ENCODE assay signal across 1 cellular context in the genomic region with DNA sequence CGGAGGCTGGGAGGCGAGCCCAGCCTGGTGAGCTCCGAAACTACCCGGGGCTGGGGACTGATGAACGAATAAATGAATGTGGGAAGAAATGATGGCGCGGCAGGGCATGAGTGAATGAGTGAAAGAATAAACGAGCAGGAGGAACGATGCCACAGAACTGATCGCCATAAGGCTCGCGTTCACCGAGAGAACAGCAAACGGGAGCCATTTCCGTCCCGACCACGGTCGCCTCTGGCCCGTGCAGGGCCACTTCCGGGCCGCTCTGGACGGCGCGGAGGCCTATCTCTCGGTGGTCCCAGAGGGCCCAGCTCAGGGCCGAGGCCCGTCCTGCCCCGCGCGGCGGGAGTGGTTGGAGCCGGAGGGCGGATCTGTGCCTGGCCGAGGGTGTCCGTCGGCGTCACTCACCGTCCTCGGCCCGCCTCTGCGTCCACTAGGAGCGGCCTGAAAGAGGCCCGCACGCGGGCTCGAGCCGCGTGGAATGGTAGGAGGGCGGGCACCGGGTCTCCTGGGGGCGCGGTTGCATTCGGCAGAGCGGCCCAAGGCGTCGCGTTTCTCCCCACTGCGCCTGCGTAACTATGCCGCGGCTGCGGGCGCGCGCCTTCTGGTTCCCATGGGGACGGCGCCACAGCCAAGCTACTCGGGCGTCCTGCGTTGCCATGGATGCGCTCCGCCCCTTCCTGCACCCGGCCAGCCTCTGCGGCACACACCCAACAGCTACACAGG.
TF ChIP-seq lines count a peak whose summit lies in the region.

Gene ZNF497 (minus strand): TSS at position 480 of the 723 bp plus-strand sequence. CDS start 5,116 bp downstream, outside the sequence.

TF ChIP-seq in IMR-90, 13 proteins besides CTCF, POLR2A, EP300 and RAD21 (continued from another document):
- no peak for TF ChIP-seq ELK1 (IDR thresholded peaks at IDR 0.05; ENCODE audit: borderline replicate concordance, low read depth, low read length)
